Comparison of ENCODE assay signal across 18 cellular contexts in genomic region chr1:84379128-84379527, GRCh38. TPM values are rescaled to one million over a fixed set of nuclear protein-coding genes. Genes with fewer than 3 reads are reported as not detected.
DNase-seq lines count a peak whose midpoint lies in the region; ATAC-seq and TF ChIP-seq lines count a peak whose summit lies in the region.
"Had no signal": no experiment of that assay in that cellular context is flagged by ENCODE, and none has a peak within 500 bp of the region (broad histone marks: within the 10 kb centered on the region; RNA-seq: fewer than 3 reads in every experiment).

No MANE protein-coding gene starts in this region.

- no peak overlapping the region for H4K8ac ChIP-seq in mesendoderm (ENCODE audit: low read depth, low read length)

- TF ChIP-seq POLR2A in right lobe of liver (IDR thresholded peaks at IDR 0.05): no peak

- H3K79me2 ChIP-seq in hepatocyte (no peaks in the 10 kb centered on the region), mesendoderm (ENCODE audit: control insufficient read depth, insufficient read depth, low read length) (no peaks in the 10 kb centered on the region)

- no peak overlapping the region for H3K23ac ChIP-seq in mesendoderm (ENCODE audit: low read length)

- ATAC-seq in omental fat pad (ENCODE audit: low FRiP score) (peak; percentile 78), right lobe of liver (no peak)
- ATAC-seq: activated naive CD4-positive, alpha-beta T cell treated with anti-CD3 and anti-CD28 coated beads, Interleukin-2, amount 50 U/mL, for 72 hours; CD8-positive, alpha-beta T cell had no signal

- no peak for TF ChIP-seq CTCF in epithelial cell of esophagus (IDR thresholded peaks at IDR 0.05; ENCODE audit: insufficient read depth, low read depth, low read length, missing control alignments)
- no peak for TF ChIP-seq CTCF in omental fat pad (IDR thresholded peaks at IDR 0.05)
- no peak for TF ChIP-seq CTCF in hepatocyte (IDR thresholded peaks at IDR 0.05; ENCODE audit: poor library complexity)
- TF ChIP-seq CTCF in right lobe of liver (IDR thresholded peaks at IDR 0.05): no peak

- H3K9me2 ChIP-seq in hepatocyte (replicated peaks; ENCODE audit: insufficient read depth): no peaks in the 10 kb centered on the region

- H3K27ac ChIP-seq in hepatocyte: no peak overlapping the region
- H3K27ac ChIP-seq in right lobe of liver: no peak overlapping the region
- H3K27ac ChIP-seq in mesendoderm (ENCODE audit: low read depth, low read length): no peak overlapping the region

- DNase-seq in ELR (ENCODE audit: low read depth) (peak; percentile 85), NOMO-1 treated with DMSO at 0.1 percent for 48 hours (lab: John Stamatoyannopoulos, UW; ENCODE audit: unreplicated experiment) (peak; percentile 47), epithelial cell of esophagus (ENCODE audit: low read depth) (peak; percentile 71), omental fat pad (ENCODE audit: low spot score) (no peak), hepatocyte (ENCODE audit: low spot score) (no peak), right lobe of liver (no peak), mesendoderm (no peak), cardiac septum (ENCODE audit: low spot score) (no peak)
- DNase-seq: activated B cell treated with CpG ODN at 0.5 μM for 24 hours; CD8-positive, alpha-beta T cell; GF-D8; GOT3; islet precursor cell; NCI-H2107; NK-92 treated with Interleukin-12 subunit alpha and Interleukin-12 subunit beta, amount 100 ng/mL, for 24 hours; stimulated activated naive CD4-positive, alpha-beta T cell had no signal

- H3K4ac ChIP-seq in mesendoderm (ENCODE audit: low read depth, low read length): no peak overlapping the region

- no peak overlapping the region for H3K9ac ChIP-seq in mesendoderm (ENCODE audit: low read length)

- H3K36me3 ChIP-seq in hepatocyte (replicated peaks; ENCODE audit: insufficient read depth, low read depth) (no peaks in the 10 kb centered on the region), right lobe of liver (no peaks in the 10 kb centered on the region), mesendoderm (ENCODE audit: control insufficient read depth, insufficient read depth, low read length) (no peaks in the 10 kb centered on the region)

- H3K27me3 ChIP-seq in hepatocyte: no peaks in the 10 kb centered on the region
- H3K27me3 ChIP-seq in right lobe of liver: no peaks in the 10 kb centered on the region
- H3K27me3 ChIP-seq in mesendoderm (ENCODE audit: insufficient read depth, low read length, poor library complexity): no peaks in the 10 kb centered on the region

- no peak overlapping the region for H3K18ac ChIP-seq in mesendoderm (ENCODE audit: low read length)

- intact Hi-C loops in right lobe of liver (cut with DNase I): no loop called here
- intact Hi-C loops in cardiac septum (cut with DNase I): no loop called here

- no peak overlapping the region for H2AK5ac ChIP-seq in mesendoderm (ENCODE audit: low read length)

- H3K79me1 ChIP-seq in mesendoderm (ENCODE audit: low read length): no peaks in the 10 kb centered on the region

- H3K4me2 ChIP-seq in hepatocyte (no peak overlapping the region), mesendoderm (ENCODE audit: low read length) (no peak overlapping the region)

- no peak overlapping the region for H3K56ac ChIP-seq in mesendoderm (ENCODE audit: low read length)

- H2BK15ac ChIP-seq in mesendoderm (replicated peaks; ENCODE audit: low read depth): no peak overlapping the region

- H3K9me3 ChIP-seq in hepatocyte (ENCODE audit: low read depth) (no peaks in the 10 kb centered on the region), right lobe of liver (no peaks in the 10 kb centered on the region)

- no peak overlapping the region for H2BK5ac ChIP-seq in mesendoderm (ENCODE audit: low read length)

- no peak overlapping the region for H4K5ac ChIP-seq in mesendoderm (ENCODE audit: low read length)

- no peaks in the 10 kb centered on the region for H3K4me1 ChIP-seq in hepatocyte (ENCODE audit: insufficient read depth)
- no peaks in the 10 kb centered on the region for H3K4me1 ChIP-seq in right lobe of liver
- no peaks in the 10 kb centered on the region for H3K4me1 ChIP-seq in mesendoderm (ENCODE audit: control insufficient read depth, low read depth, low read length)

- H2AFZ ChIP-seq in hepatocyte: no peak overlapping the region

- no peak overlapping the region for H2BK120ac ChIP-seq in mesendoderm (ENCODE audit: low read depth, low read length)

- no peaks in the 10 kb centered on the region for H4K20me1 ChIP-seq in hepatocyte (ENCODE audit: insufficient read depth, poor library complexity, severe bottlenecking)

- H3K4me3 ChIP-seq in epithelial cell of esophagus (ENCODE audit: low read length) (no peak overlapping the region), hepatocyte (no peak overlapping the region), right lobe of liver (no peak overlapping the region), mesendoderm (ENCODE audit: low read length) (no peak overlapping the region)

- WGBS in hepatocyte (ENCODE audit: low lambda C conversion rate, missing lambda C conversion rate): 95% methylated on average over 1 of the region's 1 CpG
- 86% methylated on average over 1 of the region's 1 CpG for WGBS in right lobe of liver (ENCODE audit: insufficient coverage, low coverage, low lambda C conversion rate, missing lambda C conversion rate)
- no CpG with 5 or more reads among the region's 1 CpG for WGBS in mesendoderm (ENCODE audit: extremely low coverage, insufficient coverage, low lambda C conversion rate)

RNA-seq across cellular contexts. Expression of gene DNASE2B, which starts 19.2 kb away (rescaled TPM):
- total RNA-seq in omental fat pad (1 to 10 TPM in 2 of 4 donors, not detected in 2; 1.3 to 9.7 TPM), hepatocyte (0.68 TPM in 1 of 2 replicates, not detected in the other), right lobe of liver (under 1 TPM in 3 of 6 experiments, not detected in 3; 0.17 to 0.25 (median 0.25) TPM), cardiac septum (not detected)
- polyA plus RNA-seq in hepatocyte: 0.32 TPM in 1 of 2 replicates, not detected in the other
- not detected for polyA plus RNA-seq in mesendoderm (2013, experiment 1 of 2)
- polyA plus RNA-seq in mesendoderm (2013, experiment 2 of 2): not detected
- total RNA-seq: activated B cell treated with CpG ODN at 0.5 μM for 24 hours; activated naive CD4-positive, alpha-beta T cell treated with anti-CD3 and anti-CD28 coated beads, Interleukin-2, amount 50 U/mL, for 72 hours; CD8-positive, alpha-beta T cell; pulmonary artery endothelial cell had no signal

Comparison
In these comparisons a context has a peak if more than half of its experiments do, and no peak if none do; other contexts are left out.
1. DNase-seq: peak in ELR (single experiment), NOMO-1 treated with DMSO at 0.1 percent for 48 hours (single experiment) and epithelial cell of esophagus (single experiment); none in omental fat pad (single experiment), hepatocyte (single experiment), right lobe of liver (0 of 3), mesendoderm (single experiment) and cardiac septum (single experiment).